1 cellular context compared by ENCODE assay signal in genomic region chr1:147242449-147243227, GRCh38.
TF ChIP-seq lines count a peak whose summit lies in the region.

CHD1L (plus strand) TSS chr1:147242684; CDS start chr1:147242704, 20 bp downstream.

TF ChIP-seq in HepG2, 621 proteins besides CTCF, POLR2A, EP300 and RAD21 (continued from another document):
- peak; percentile 51; the same call in 1 of the 2 replicates for TF ChIP-seq NFAT5 (CRISPR knock-in tag; IDR thresholded peaks at IDR 0.05)
- no peak for TF ChIP-seq ZBTB46 (CRISPR knock-in tag; IDR thresholded peaks at IDR 0.05; ENCODE audit: borderline replicate concordance)
- TF ChIP-seq MEIS1 (CRISPR knock-in tag; IDR thresholded peaks at IDR 0.05; ENCODE audit: borderline replicate concordance): no peak
- no peak; the same call in 1 of the 2 replicates for TF ChIP-seq ZNF292 (CRISPR knock-in tag; IDR thresholded peaks at IDR 0.05; ENCODE audit: borderline replicate concordance, low read depth)
- TF ChIP-seq MAFF (IDR thresholded peaks at IDR 0.05; ENCODE audit: low read depth, low read length): no peak
- TF ChIP-seq ZNF614 (CRISPR knock-in tag; IDR thresholded peaks at IDR 0.05; ENCODE audit: borderline replicate concordance): peak; percentile 86; the same call in 1 of the 2 replicates
- TF ChIP-seq KMT2A (CRISPR knock-in tag; IDR thresholded peaks at IDR 0.05): peak; percentile 60
- TF ChIP-seq ZFY (CRISPR knock-in tag; IDR thresholded peaks at IDR 0.05): peak; percentile 96
- no peak for TF ChIP-seq HINFP (CRISPR knock-in tag; IDR thresholded peaks at IDR 0.05; ENCODE audit: low read depth)
- TF ChIP-seq ZNF672 (CRISPR knock-in tag; IDR thresholded peaks at IDR 0.05): no peak
- no peak; the same call in 1 of the 2 replicates for TF ChIP-seq HMG20A (CRISPR knock-in tag; IDR thresholded peaks at IDR 0.05; ENCODE audit: borderline replicate concordance)
- peak; percentile 98 for TF ChIP-seq KDM3A (CRISPR knock-in tag; IDR thresholded peaks at IDR 0.05; ENCODE audit: low read depth)
- no peak for TF ChIP-seq ZBTB40 (IDR thresholded peaks at IDR 0.05)
- TF ChIP-seq ZBTB40 (CRISPR knock-in tag; IDR thresholded peaks at IDR 0.05): peak; percentile 97
